16 cellular contexts compared by ENCODE assay signal in genomic region chr10:75115137-75115536, GRCh38. TPM values are rescaled to one million over a fixed set of nuclear protein-coding genes. Genes with fewer than 3 reads are reported as not detected.
DNase-seq lines count a peak whose midpoint lies in the region; ATAC-seq and TF ChIP-seq lines count a peak whose summit lies in the region.
"Had no signal": no experiment of that assay in that cellular context is flagged by ENCODE, and none has a peak within 500 bp of the region (broad histone marks: within the 10 kb centered on the region; RNA-seq: fewer than 3 reads in every experiment).

No MANE protein-coding gene starts in this region.

- H3K9me3 ChIP-seq in heart right ventricle (no peaks in the 10 kb centered on the region), vagina (no peaks in the 10 kb centered on the region), BE2C (no peaks in the 10 kb centered on the region)
- H3K9me3 ChIP-seq: ascending aorta, HAP-1, lower lobe of right lung had no signal

- H3K36me3 ChIP-seq in heart right ventricle (no peaks in the 10 kb centered on the region), vagina (no peaks in the 10 kb centered on the region), BE2C (no peaks in the 10 kb centered on the region)
- H3K36me3 ChIP-seq: ascending aorta, HAP-1, lower lobe of right lung had no signal

- ATAC-seq in heart right ventricle, result no peak
- ATAC-seq in GM19397 (IDR thresholded peaks at IDR 0.05; ENCODE audit: unreplicated experiment), result no peak
- ATAC-seq: lower lobe of right lung; stimulated activated memory B cell treated with anti-CD40 and anti-IgM and Interleukin-4, amounts not matched to agents 10 μg/mL and 1 μg/mL and 100 μg/mL, for 72 hours had no signal

- DNase-seq in heart right ventricle (no peak), cardiac septum (ENCODE audit: low spot score) (no peak), RPMI7951 (ENCODE audit: low read depth) (peak; percentile 39), fibroblast of peridontal ligament (ENCODE audit: extremely low read depth) (peak; percentile 40), vagina (ENCODE audit: extremely low spot score in 2 of 2) (no peak), NCI-H524 (lab: John Stamatoyannopoulos, UW) (no peak), BE2C (no peak)
- DNase-seq: lower lobe of right lung; NCI-H1417 treated with DMSO at 0.1 percent for 48 hours; NCI-H510A treated with DMSO at 0.1 percent for 48 hours; SHP77; stimulated activated CD4-positive, alpha-beta T cell treated with anti-CD3 and anti-CD28 coated beads, Interleukin-2, amount 100 ng/mL, for 24 hours had no signal

- H3K27me3 ChIP-seq in heart right ventricle (no peaks in the 10 kb centered on the region), vagina (no peaks in the 10 kb centered on the region), BE2C (no peaks in the 10 kb centered on the region)
- H3K27me3 ChIP-seq: ascending aorta had no signal

- H3K4me3 ChIP-seq in heart right ventricle (no peak overlapping the region), vagina (no peak overlapping the region), BE2C (ENCODE audit: low read depth, low read length) (no peak overlapping the region)
- H3K4me3 ChIP-seq: ascending aorta, HAP-1, lower lobe of right lung had no signal

- no peak for TF ChIP-seq CTCF in heart right ventricle (IDR thresholded peaks at IDR 0.05)
- no peak for TF ChIP-seq CTCF in vagina (IDR thresholded peaks at IDR 0.05)
- no peak for TF ChIP-seq CTCF in BE2C (IDR thresholded peaks at IDR 0.05; ENCODE audit: low read depth, low read length)

- H3K4me1 ChIP-seq in heart right ventricle (peaks cover 0 to 79% (median 53%) of the 10 kb centered on the region in 9 donors), vagina (peaks cover 70% of the 10 kb centered on the region), BE2C (no peaks in the 10 kb centered on the region)
- H3K4me1 ChIP-seq: HAP-1 had no signal

- intact Hi-C loops in heart right ventricle (cut with DNase I) (loop anchor here in 6 of 10 donors (10.0 kb wide), 4 partner anchors 60 to 960 kb away; partner anchors contain the start of genes ADK (in 2 of the 6) and AP3M1 (in 2 of the 6)), cardiac septum (cut with DNase I) (no loop called here), vagina (cut with DNase I) (no loop called here)

- TF ChIP-seq POLR2A in vagina (IDR thresholded peaks at IDR 0.05), result no peak

- H3K27ac ChIP-seq in heart right ventricle (peak overlapping the region in 8 of 10 donors; percentile 5 to 28 (median 16)), vagina (peak overlapping the region; percentile 99)
- H3K27ac ChIP-seq: ascending aorta, lower lobe of right lung had no signal

- 47 to 59% methylated on average over 2 of the region's 2 CpGs for WGBS in heart right ventricle, 2 donors

RNA-seq across cellular contexts. Expression of gene SAMD8, which starts 3.7 kb away (rescaled TPM):
- 10 to 100 TPM; 23.8 to 31.2 (median 26.5) TPM for total RNA-seq in heart right ventricle
- 1 to 10 TPM; 5.3 to 8.5 TPM for polyA plus RNA-seq in heart right ventricle
- 25.7 TPM for total RNA-seq in cardiac septum
- total RNA-seq in RPMI7951 (2014; rRNA removed; shearing (Covaris generic)), result 13.1 and 14.1 TPM in 2 replicates
- 42.7 TPM for total RNA-seq in vagina
- polyA plus RNA-seq in BE2C (2012; ENCODE audit: insufficient read depth, insufficient read length, low read depth), result 4.0 TPM

Comparison
In these comparisons a context has a peak if more than half of its experiments do, and no peak if none do; other contexts are left out.
1. intact Hi-C loops: an anchor here in heart right ventricle (10.0 kb wide); none called in cardiac septum and vagina.
2. DNase-seq: peak in RPMI7951 (single experiment) and fibroblast of peridontal ligament (single experiment); none in heart right ventricle (0 of 2), cardiac septum (single experiment), vagina (0 of 2), NCI-H524 (0 of 2) and BE2C (single experiment).